11 cellular contexts compared by ENCODE assay signal in the genomic region with DNA sequence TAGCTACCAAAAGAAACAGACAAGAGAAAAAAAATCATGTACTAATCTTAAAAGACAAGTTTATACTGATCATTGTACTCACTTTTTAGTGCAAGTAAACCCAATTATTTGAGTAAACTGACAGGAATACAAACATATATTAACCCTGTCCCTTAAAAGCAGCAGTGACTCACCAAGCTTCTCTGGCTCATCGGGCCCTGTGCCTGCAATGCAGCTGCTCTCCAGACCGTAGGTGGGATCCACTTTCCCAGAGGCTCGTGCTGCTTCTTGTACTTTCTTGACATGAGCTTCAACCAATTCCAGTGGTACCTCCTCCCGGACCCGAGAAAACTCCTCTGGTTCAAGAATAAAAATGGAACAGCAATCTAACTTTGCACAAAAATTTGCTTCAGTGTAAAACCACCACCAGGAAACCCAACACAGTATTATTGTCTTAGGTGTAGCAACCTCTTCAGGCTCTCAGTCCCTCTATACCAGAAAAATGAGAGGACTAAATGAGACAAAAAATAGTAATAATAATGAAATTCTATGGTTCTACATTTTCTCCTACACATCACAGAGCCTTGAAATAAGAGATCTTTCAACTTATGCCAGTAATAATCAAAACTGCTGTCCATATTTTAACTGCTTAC.
DNase-seq lines count a peak whose midpoint lies in the region; ATAC-seq, FAIRE-seq and TF ChIP-seq lines count a peak whose summit lies in the region.
"Had no signal": no experiment of that assay in that cellular context is flagged by ENCODE, and none has a peak within 500 bp of the region (broad histone marks: within the 10 kb centered on the region; RNA-seq: fewer than 3 reads in every experiment).

No MANE protein-coding gene starts in this region.

- no peak for TF ChIP-seq CTCF in A673 (conservative IDR thresholded peaks at IDR 0.05; ENCODE audit: low read depth, low read length)
- no peak for TF ChIP-seq CTCF in GM23338 (conservative IDR thresholded peaks at IDR 0.05; ENCODE audit: low read depth in 2 of 2)
- TF ChIP-seq CTCF in astrocyte (IDR thresholded peaks at IDR 0.05; ENCODE audit: insufficient read depth, low read depth, low read length): no peak
- no peak for TF ChIP-seq CTCF in hepatocyte (IDR thresholded peaks at IDR 0.05; ENCODE audit: poor library complexity)
- TF ChIP-seq CTCF in Caco-2 (IDR thresholded peaks at IDR 0.05; ENCODE audit: insufficient read depth in 1 of 2, low read depth in 1 of 2, low read length in 1 of 2, severe bottlenecking in 1 of 2, unreplicated experiment in 1 of 2): no peak

- POLR2A ChIA-PET in A673 (lab: Charles Lee; ENCODE audit: low non-redundant PET) (interaction anchor here (0.5 to 0.6 kb wide), 2 partner anchors 18 to 92 kb away, joined by 3 to 7 read pairs; no protein-coding TSS in a partner anchor), Caco-2 (lab: Charles Lee) (no interaction called here)

- H3K9me3 Mint-ChIP-seq in GM23338: peaks cover 21% of the 10 kb centered on the region
- peaks cover 4% of the 10 kb centered on the region for H3K9me3 Mint-ChIP-seq in astrocyte (ENCODE audit: unreplicated experiment)
- no peaks in the 10 kb centered on the region for H3K9me3 Mint-ChIP-seq in Caco-2 (ENCODE audit: unreplicated experiment)

- intact Hi-C loops in A673 (cut with micrococcal nuclease; ENCODE audit: unreplicated experiment) (loop anchor here (5.0 kb wide), 2 partner anchors 124 to 139 kb away; no protein-coding TSS in a partner anchor), Caco-2 (cut with micrococcal nuclease; ENCODE audit: unreplicated experiment) (loop anchor here (10.0 kb wide), 1 partner anchor 136 kb away; no protein-coding TSS in a partner anchor)

- no peak for ATAC-seq in GM23338

- CTCF ChIA-PET in A673 (lab: Charles Lee): no interaction called here
- CTCF ChIA-PET in Caco-2 (lab: Charles Lee): no interaction called here

- H3K27me3 Mint-ChIP-seq in GM23338 (ENCODE audit: insufficient read depth, low read depth, poor library complexity) (no peaks in the 10 kb centered on the region), astrocyte (ENCODE audit: low read depth, unreplicated experiment) (no peaks in the 10 kb centered on the region), Caco-2 (ENCODE audit: insufficient read depth, unreplicated experiment) (no peaks in the 10 kb centered on the region)

- no peak overlapping the region for H3K9ac ChIP-seq in astrocyte (ENCODE audit: low read length)

- H3K9me3 ChIP-seq in A673 (ENCODE audit: low read depth, low read length, poor library complexity, severe bottlenecking): peaks cover 18% of the 10 kb centered on the region
- no peaks in the 10 kb centered on the region for H3K9me3 ChIP-seq in astrocyte (ENCODE audit: insufficient read depth, low read depth, low read length)
- peaks cover 9% of the 10 kb centered on the region for H3K9me3 ChIP-seq in hepatocyte (ENCODE audit: low read depth)
- no peaks in the 10 kb centered on the region for H3K9me3 ChIP-seq in Caco-2
- H3K9me3 ChIP-seq: colonic mucosa had no signal

- H3K9me2 ChIP-seq in GM23338 (ENCODE audit: insufficient read depth) (no peaks in the 10 kb centered on the region), hepatocyte (replicated peaks; ENCODE audit: insufficient read depth) (no peaks in the 10 kb centered on the region)

- peaks cover 78% of the 10 kb centered on the region for H3K36me3 Mint-ChIP-seq in GM23338 (ENCODE audit: low read depth)
- peaks cover 25% of the 10 kb centered on the region for H3K36me3 Mint-ChIP-seq in astrocyte (ENCODE audit: low read depth, unreplicated experiment)
- H3K36me3 Mint-ChIP-seq in Caco-2 (ENCODE audit: insufficient read depth, unreplicated experiment): peaks cover 79% of the 10 kb centered on the region

- no peak for FAIRE-seq in astrocyte (lab: Jason Lieb, UNC)

- peaks cover 45% of the 10 kb centered on the region for H3K4me1 ChIP-seq in A673 (ENCODE audit: insufficient read depth, low read length, poor library complexity, severe bottlenecking)
- H3K4me1 ChIP-seq in GM23338 (ENCODE audit: insufficient read depth): no peaks in the 10 kb centered on the region
- peaks cover 4% of the 10 kb centered on the region for H3K4me1 ChIP-seq in astrocyte (ENCODE audit: insufficient read depth, low read length)
- no peaks in the 10 kb centered on the region for H3K4me1 ChIP-seq in hepatocyte (ENCODE audit: insufficient read depth)
- peaks cover 16% of the 10 kb centered on the region for H3K4me1 ChIP-seq in Caco-2
- H3K4me1 ChIP-seq: colonic mucosa had no signal

- H3K27me3 ChIP-seq in A673 (replicated peaks; ENCODE audit: insufficient read depth, low read depth, low read length, poor library complexity): no peaks in the 10 kb centered on the region
- no peaks in the 10 kb centered on the region for H3K27me3 ChIP-seq in GM23338 (ENCODE audit: insufficient read depth)
- H3K27me3 ChIP-seq in astrocyte (ENCODE audit: insufficient read depth, low read length): no peaks in the 10 kb centered on the region
- H3K27me3 ChIP-seq in hepatocyte: no peaks in the 10 kb centered on the region
- no peaks in the 10 kb centered on the region for H3K27me3 ChIP-seq in Caco-2 (replicated peaks; ENCODE audit: control insufficient read depth, insufficient read depth, low read length)
- H3K27me3 ChIP-seq: colonic mucosa had no signal

- DNase-seq in A673 (ENCODE audit: low spot score) (peak; percentile 86), GM23338 (ENCODE audit: low spot score) (no peak), astrocyte (ENCODE audit: low read depth) (peak; percentile 69), hepatocyte (ENCODE audit: low spot score) (peak; percentile 29), putamen (ENCODE audit: low spot score) (no peak), activated gamma-delta T cell (lab: John Stamatoyannopoulos, UW) (no peak), Caco-2 (no peak), NCI-H82 (lab: John Stamatoyannopoulos, UW) (no peak)
- DNase-seq: colonic mucosa, Karpas-422, NCI-H69 had no signal

- H3K4me3 Mint-ChIP-seq in GM23338 (no peak overlapping the region), astrocyte (ENCODE audit: unreplicated experiment) (no peak overlapping the region), Caco-2 (ENCODE audit: unreplicated experiment) (no peak overlapping the region)

- H3F3A ChIP-seq in GM23338 (replicated peaks; ENCODE audit: low read depth): no peaks in the 10 kb centered on the region; the same call in 1 of the 2 replicates

- H3K79me2 ChIP-seq in GM23338 (replicated peaks; ENCODE audit: insufficient read depth) (peaks cover 56% of the 10 kb centered on the region), astrocyte (ENCODE audit: insufficient read depth, low read length) (peaks cover 32% of the 10 kb centered on the region), hepatocyte (peaks cover 32% of the 10 kb centered on the region)

- H3K27ac Mint-ChIP-seq in GM23338: no peak overlapping the region
- H3K27ac Mint-ChIP-seq in astrocyte (ENCODE audit: unreplicated experiment): peak overlapping the region; percentile 77
- no peak overlapping the region for H3K27ac Mint-ChIP-seq in Caco-2 (ENCODE audit: unreplicated experiment)

- H4K20me1 ChIP-seq in GM23338 (replicated peaks; ENCODE audit: insufficient read depth) (peaks cover 8% of the 10 kb centered on the region), astrocyte (ENCODE audit: insufficient read depth, low read length) (peaks cover 35% of the 10 kb centered on the region), hepatocyte (ENCODE audit: insufficient read depth, poor library complexity, severe bottlenecking) (peaks cover 2% of the 10 kb centered on the region)

- 68% methylated on average over 5 of the region's 5 CpGs for WGBS in hepatocyte (ENCODE audit: low lambda C conversion rate, missing lambda C conversion rate)

- peak overlapping the region; percentile 93 for H3K27ac ChIP-seq in A673 (ENCODE audit: low read depth, low read length, poor library complexity, severe bottlenecking)
- no peak overlapping the region for H3K27ac ChIP-seq in GM23338 (ENCODE audit: low read depth)
- H3K27ac ChIP-seq in astrocyte (ENCODE audit: low read depth, low read length): no peak overlapping the region
- H3K27ac ChIP-seq in hepatocyte: no peak overlapping the region
- H3K27ac ChIP-seq: colonic mucosa had no signal

- H3K36me3 ChIP-seq in A673 (ENCODE audit: insufficient read depth, low read length, poor library complexity, severe bottlenecking): peaks cover 43% of the 10 kb centered on the region
- peaks cover 45% of the 10 kb centered on the region for H3K36me3 ChIP-seq in GM23338 (ENCODE audit: insufficient read depth)
- H3K36me3 ChIP-seq in astrocyte (ENCODE audit: insufficient read depth, low read length): peaks cover 15% of the 10 kb centered on the region
- H3K36me3 ChIP-seq in hepatocyte (replicated peaks; ENCODE audit: insufficient read depth, low read depth): peaks cover 7% of the 10 kb centered on the region
- H3K36me3 ChIP-seq in Caco-2 (ENCODE audit: control insufficient read depth, insufficient read depth, low read length): 0 out of 2 replicates have a peak, but pooled peaks cover 2% of the 10 kb centered on the region
- H3K36me3 ChIP-seq: colonic mucosa had no signal

- peaks cover 2% of the 10 kb centered on the region; the same call in 2 of the 3 replicates for H3K4me1 Mint-ChIP-seq in GM23338
- peaks cover 15% of the 10 kb centered on the region for H3K4me1 Mint-ChIP-seq in astrocyte (ENCODE audit: low read depth, unreplicated experiment)
- H3K4me1 Mint-ChIP-seq in Caco-2 (ENCODE audit: low read depth, unreplicated experiment): peaks cover 6% of the 10 kb centered on the region

- H2AFZ ChIP-seq in GM23338 (no peak overlapping the region), astrocyte (ENCODE audit: low read depth, low read length) (no peak overlapping the region), hepatocyte (no peak overlapping the region)

- BruUV-seq in A673 (replicated peaks; lab: Mats Ljungman, UMichigan) (no TSS peak), Caco-2 (replicated peaks; lab: Mats Ljungman, UMichigan) (no TSS peak)

- H3K4me3 ChIP-seq in A673 (ENCODE audit: low read depth, low read length, poor library complexity, severe bottlenecking) (peak overlapping the region; percentile 45), GM23338 (no peak overlapping the region), astrocyte (ENCODE audit: insufficient read depth, low read depth, low read length) (no peak overlapping the region), hepatocyte (no peak overlapping the region), Caco-2 (ENCODE audit: low read depth, low read length) (no peak overlapping the region)
- H3K4me3 ChIP-seq: colonic mucosa had no signal

- H3K4me2 ChIP-seq in GM23338 (no peak overlapping the region), astrocyte (ENCODE audit: low read length) (peak overlapping the region; percentile 1), hepatocyte (no peak overlapping the region)

Comparison
In these comparisons a context has a peak if more than half of its experiments do, and no peak if none do; other contexts are left out.
1. DNase-seq: peak in A673 (single experiment), astrocyte (single experiment) and hepatocyte (single experiment); none in GM23338 (single experiment), putamen (single experiment), activated gamma-delta T cell (single experiment), Caco-2 (0 of 2) and NCI-H82 (single experiment).